Comparison of ENCODE assay signal across 8 cellular contexts in genomic region chr6:163414117-163414366, GRCh38. TPM values are rescaled to one million over a fixed set of nuclear protein-coding genes. Genes with fewer than 3 reads are reported as not detected.
A peak's percentile ranks its signal among the peaks of the same experiment; 100 is the strongest.
DNase-seq lines count a peak whose midpoint lies in the region; ATAC-seq lines count a peak whose summit lies in the region.

No MANE protein-coding gene starts in this region.

- no peaks in the 10 kb centered on the region for H3K36me3 ChIP-seq in iPS-18a (ENCODE audit: control insufficient read depth, low read depth, low read length)
- H3K36me3 ChIP-seq in stomach smooth muscle (ENCODE audit: control insufficient read depth in 2 of 2, insufficient read depth in 2 of 2, low read length in 2 of 2) = no peaks in the 10 kb centered on the region

- peak overlapping the region; percentile 82 for H3K9ac ChIP-seq in iPS-18a (ENCODE audit: low read length)
- peak overlapping the region; percentile 76 to 89 for H3K9ac ChIP-seq in stomach smooth muscle (ENCODE audit: low read length in 2 of 2)

- peak overlapping the region; percentile 88 for H3K4me3 ChIP-seq in iPS-18a (ENCODE audit: low read length)
- peak overlapping the region in 1 of 2 donors; percentile 81 for H3K4me3 ChIP-seq in stomach smooth muscle (ENCODE audit: low read length in 2 of 2)

- ATAC-seq in GM18867 (IDR thresholded peaks at IDR 0.05; ENCODE audit: unreplicated experiment) = peak; percentile 29
- peak; percentile 26 for ATAC-seq in HG02885 (IDR thresholded peaks at IDR 0.05; ENCODE audit: poor library complexity, unreplicated experiment)
- ATAC-seq in activated T-helper 17 cell treated with anti-CD3 and anti-CD28 coated beads, Interleukin-2, amount 50 U/mL, for 72 hours (replicated peaks) = peak; percentile 47
- no peak for ATAC-seq in HG03139 (IDR thresholded peaks at IDR 0.05; ENCODE audit: unreplicated experiment)

- H3K9me3 ChIP-seq in iPS-18a (ENCODE audit: control insufficient read depth, low read depth, low read length) (no peaks in the 10 kb centered on the region), stomach smooth muscle (ENCODE audit: control insufficient read depth in 2 of 2, low read length in 2 of 2) (no peaks in the 10 kb centered on the region)

- no peak for DNase-seq in activated CD8-positive, alpha-beta memory T cell treated with anti-CD3 and anti-CD28 coated beads, Interleukin-2, amount 50 U/mL, for 48 hours
- DNase-seq in NCI-H82 (lab: John Stamatoyannopoulos, UW) = no peak

- H3K4me1 ChIP-seq in iPS-18a (ENCODE audit: control insufficient read depth, low read depth, low read length) (peaks cover 25% of the 10 kb centered on the region), stomach smooth muscle (ENCODE audit: control insufficient read depth, insufficient read depth, low read length) (peaks cover 3% of the 10 kb centered on the region)

- H3K9me3 Mint-ChIP-seq in activated T-helper 17 cell treated with anti-CD3 and anti-CD28 coated beads, Interleukin-2, amount 50 U/mL, for 72 hours = no peaks in the 10 kb centered on the region

- no peaks in the 10 kb centered on the region for H3K36me3 Mint-ChIP-seq in activated T-helper 17 cell treated with anti-CD3 and anti-CD28 coated beads, Interleukin-2, amount 50 U/mL, for 72 hours (ENCODE audit: low read depth)

- H3K27ac Mint-ChIP-seq in activated T-helper 17 cell treated with anti-CD3 and anti-CD28 coated beads, Interleukin-2, amount 50 U/mL, for 72 hours = peak overlapping the region; percentile 65

- H3K27me3 Mint-ChIP-seq in activated T-helper 17 cell treated with anti-CD3 and anti-CD28 coated beads, Interleukin-2, amount 50 U/mL, for 72 hours = no peaks in the 10 kb centered on the region

- peaks cover 20% of the 10 kb centered on the region for H3K4me1 Mint-ChIP-seq in activated T-helper 17 cell treated with anti-CD3 and anti-CD28 coated beads, Interleukin-2, amount 50 U/mL, for 72 hours

- peak overlapping the region; percentile 99 for H3K4me3 Mint-ChIP-seq in activated T-helper 17 cell treated with anti-CD3 and anti-CD28 coated beads, Interleukin-2, amount 50 U/mL, for 72 hours

- H3K27ac ChIP-seq in iPS-18a (ENCODE audit: low read length) = no peak overlapping the region
- peak overlapping the region; percentile 95 for H3K27ac ChIP-seq in stomach smooth muscle (ENCODE audit: low read length)

- peaks cover 8% of the 10 kb centered on the region for H3K27me3 ChIP-seq in iPS-18a (ENCODE audit: control insufficient read depth, insufficient read depth, low read length)
- H3K27me3 ChIP-seq in stomach smooth muscle (ENCODE audit: control insufficient read depth in 1 of 2, insufficient read depth in 2 of 2, low read length in 2 of 2) = no peaks in the 10 kb centered on the region

RNA-seq across cellular contexts. Expression of gene QKI, which starts 0.5 kb away (rescaled TPM):
- 10 to 100 TPM; 41.3 to 49.0 TPM for total RNA-seq in activated T-helper 17 cell treated with anti-CD3 and anti-CD28 coated beads, Interleukin-2, amount 50 U/mL, for 72 hours
